14 cellular contexts compared by ENCODE assay signal in genomic region chr7:76984785-76985136, GRCh38. TPM values are rescaled to one million over a fixed set of nuclear protein-coding genes. Genes with fewer than 3 reads are reported as not detected.
DNase-seq lines count a peak whose midpoint lies in the region; ATAC-seq, FAIRE-seq and TF ChIP-seq lines count a peak whose summit lies in the region.
"Not testable (repeated sequence)": the region's sequence is repeated elsewhere in the genome, so short reads cannot be mapped to it uniquely, and the experiment has no call there.
"Had no signal": no experiment of that assay in that cellular context is flagged by ENCODE, and none has a peak within 500 bp of the region (broad histone marks: within the 10 kb centered on the region; RNA-seq: fewer than 3 reads in every experiment).

No MANE protein-coding gene starts in this region.

- ATAC-seq in GM18508 (IDR thresholded peaks at IDR 0.05; ENCODE audit: insufficient read depth, unreplicated experiment) (peak; percentile 96), GM19351 (IDR thresholded peaks at IDR 0.05; ENCODE audit: unreplicated experiment) (peak; percentile 98), GM21576 (IDR thresholded peaks at IDR 0.05; ENCODE audit: unreplicated experiment) (peak; percentile 98), HG02884 (IDR thresholded peaks at IDR 0.05; ENCODE audit: unreplicated experiment) (peak; percentile 98), HG03175 (IDR thresholded peaks at IDR 0.05; ENCODE audit: unreplicated experiment) (peak; percentile 97), T-helper 17 cell (peak; percentile 93), sciatic nerve (peak; percentile 23)

- H4K20me1 ChIP-seq in endothelial cell of umbilical vein (replicated peaks; ENCODE audit: control insufficient read depth, extremely low read depth, insufficient read depth, low read length) = not testable (repeated sequence)

- not testable (repeated sequence) for H3K4me3 Mint-ChIP-seq in T-helper 17 cell

- not testable (repeated sequence) for H3K9me1 ChIP-seq in endothelial cell of umbilical vein (replicated peaks; ENCODE audit: control insufficient read depth, extremely low read depth, insufficient read depth, low read length)

- not testable (repeated sequence) for H3K27ac Mint-ChIP-seq in T-helper 17 cell

- not testable (repeated sequence) for H3K4me3 ChIP-seq in endothelial cell of umbilical vein (replicated peaks in 1 of 3; ENCODE audit: insufficient read depth in 1 of 3, low read depth in 1 of 3, low read length in 3 of 3)

- CTCF ChIA-PET in endothelial cell of umbilical vein (lab: Charles Lee) = not testable (repeated sequence)

- TF ChIP-seq CTCF in endothelial cell of umbilical vein (IDR thresholded peaks at IDR 0.05; ENCODE audit: extremely low read depth in 1 of 2, insufficient read depth in 1 of 2, low read depth in 1 of 2, low read length in 2 of 2) = not testable (repeated sequence)

- not testable (repeated sequence) for H3K36me3 ChIP-seq in endothelial cell of umbilical vein (ENCODE audit: control insufficient read depth in 2 of 2, extremely low read depth in 1 of 2, insufficient read depth in 2 of 2, low read length in 2 of 2)

- not testable (repeated sequence) for H3K4me1 ChIP-seq in endothelial cell of umbilical vein (ENCODE audit: control insufficient read depth, extremely low read depth, insufficient read depth, low read length)

- not testable (repeated sequence) for TF ChIP-seq POLR2A in endothelial cell of umbilical vein (IDR thresholded peaks at IDR 0.05; ENCODE audit: low read depth, low read length)

- not testable (repeated sequence) for BruUV-seq in endothelial cell of umbilical vein (replicated peaks; lab: Mats Ljungman, UMichigan)

- POLR2A ChIA-PET in endothelial cell of umbilical vein (lab: Charles Lee) = not testable (repeated sequence)

- not testable (repeated sequence) for H3K9me3 ChIP-seq in T-helper 17 cell (ENCODE audit: control insufficient read depth, low read length, poor library complexity, severe bottlenecking); endothelial cell of umbilical vein (replicated peaks; ENCODE audit: control insufficient read depth, insufficient read depth, low read length)

- intact Hi-C loops in endothelial cell of umbilical vein (cut with micrococcal nuclease); sciatic nerve (cut with DNase I): not testable (repeated sequence)

- not testable (repeated sequence) for H2AFZ ChIP-seq in endothelial cell of umbilical vein (ENCODE audit: low read depth, low read length)

- not testable (repeated sequence) for H3K4me1 Mint-ChIP-seq in T-helper 17 cell

- H3K4me2 ChIP-seq in endothelial cell of umbilical vein (ENCODE audit: insufficient read depth, low read length) = not testable (repeated sequence)

- H3K27me3 ChIP-seq in endothelial cell of umbilical vein (ENCODE audit: control insufficient read depth in 2 of 2, insufficient read depth in 2 of 2, low read length in 2 of 2) = not testable (repeated sequence)

- peak; percentile 26 for FAIRE-seq in endothelial cell of umbilical vein (lab: Jason Lieb, UNC)

- H3K9ac ChIP-seq in endothelial cell of umbilical vein (replicated peaks; ENCODE audit: extremely low read depth, insufficient read depth, low read length) = not testable (repeated sequence)

- H3K27ac ChIP-seq in endothelial cell of umbilical vein (ENCODE audit: insufficient read depth, low read depth, low read length) = not testable (repeated sequence)

- DNase-seq in T-helper 17 cell; endothelial cell of umbilical vein (ENCODE audit: low read depth, low spot score); sciatic nerve (ENCODE audit: low spot score): not testable (repeated sequence)

- H3K79me2 ChIP-seq in endothelial cell of umbilical vein (ENCODE audit: control insufficient read depth, insufficient read depth, low read length) = not testable (repeated sequence)

- not testable (repeated sequence) for H3K27me3 Mint-ChIP-seq in T-helper 17 cell

- dilution Hi-C loops in endothelial cell of umbilical vein (cut with MboI; ENCODE audit: extremely low pct_ligation_motif_present, low sequenced_read_pairs) = not testable (repeated sequence)

- not testable (repeated sequence) for H3K36me3 Mint-ChIP-seq in T-helper 17 cell (ENCODE audit: low read depth)

RNA-seq across cellular contexts. Expression of gene SPDYE17, which starts 47.4 kb away (rescaled TPM):
- not detected for total RNA-seq in T-helper 17 cell
- total RNA-seq in endothelial cell of umbilical vein = not detected in 2 replicates
- not detected in 2 replicates for polyA plus RNA-seq in endothelial cell of umbilical vein
- not detected in 2 replicates for polyA plus RNA-seq in endothelial cell of umbilical vein (2011; cell fraction: cytosol; rRNA removed)
- not detected in 2 replicates for polyA plus RNA-seq in endothelial cell of umbilical vein (2011; cell fraction: nucleus; rRNA removed)
- polyA plus RNA-seq in endothelial cell of umbilical vein (2012) = not detected in 2 replicates
- not detected in 2 replicates for polyA minus RNA-seq in endothelial cell of umbilical vein
- not detected for polyA minus RNA-seq in endothelial cell of umbilical vein (2011; cell fraction: cytosol; rRNA and poly(A)+ RNA removed)
- not detected in 2 replicates for polyA minus RNA-seq in endothelial cell of umbilical vein (2011; cell fraction: nucleus; rRNA and poly(A)+ RNA removed)
- not detected for total RNA-seq in sciatic nerve
- total RNA-seq: activated T-helper 1 cell treated with anti-CD3 and anti-CD28 coated beads, Interleukin-12 subunit alpha, Interleukin-12 subunit beta, Interleukin-2, Interleukin-4 antibody, amounts not matched to agents 30 ng/mL and 10 ng/mL and 1 ng/mL, durations not matched to agents 14 hours and 24 hours and 36 hours; Caco-2; kidney epithelial cell; M059J; occipital lobe; temporal lobe had no signal

Comparison
In these comparisons a context has a peak if more than half of its experiments do, and no peak if none do; other contexts are left out.
1. ATAC-seq: peak in every context shown above with its lines; median percentile 98 in GM19351; 98 in GM21576; 98 in HG02884; 97 in HG03175; 96 in GM18508; 93 in T-helper 17 cell; 23 in sciatic nerve.